11 cellular contexts compared by ENCODE assay signal in genomic region chr11:36557390-36557789, GRCh38. TPM values are rescaled to one million over a fixed set of nuclear protein-coding genes. Genes with fewer than 3 reads are reported as not detected.
"Had no signal": no experiment of that assay in that cellular context is flagged by ENCODE, and none has a peak within 500 bp of the region (broad histone marks: within the 10 kb centered on the region; RNA-seq: fewer than 3 reads in every experiment).

No MANE protein-coding gene starts in this region.

RNA-seq across cellular contexts. Expression of gene RAG2, which starts 40.6 kb away (rescaled TPM):
- total RNA-seq: adrenal gland, ascending aorta, dermis microvascular lymphatic vessel endothelial cell, esophagus muscularis mucosa, gastrocnemius medialis, left colon, lower leg skin, right lobe of liver, ureter had no signal
- polyA plus RNA-seq: adrenal gland, keratinocyte, neural cell had no signal
